ENCODE assay signal across 38 cellular contexts in genomic region chr6:87376643-87377042, GRCh38. TPM values are rescaled to one million over a fixed set of nuclear protein-coding genes. Genes with fewer than 3 reads are reported as not detected.
"Had no signal": no experiment of that assay in that cellular context is flagged by ENCODE, and none has a peak within 500 bp of the region (broad histone marks: within the 10 kb centered on the region; RNA-seq: fewer than 3 reads in every experiment).

No MANE protein-coding gene starts in this region.

- H3K9me3 ChIP-seq: MG63 had no signal

- H3K27me3 ChIP-seq: MG63 had no signal

- H3K4me3 ChIP-seq: MG63 had no signal

- DNase-seq: Karpas-422, Kasumi-1, MG63, MM.1S, MV-4-11, NCI-H1048, NCI-H1092, NCI-H1092 treated with DMSO at 0.1 percent for 48 hours, NCI-H1105, NCI-H1105 treated with DMSO at 0.1 percent for 48 hours, NCI-H1417, NCI-H1417 treated with DMSO at 0.1 percent for 48 hours, NCI-H1436, NCI-H1436 treated with DMSO at 0.1 percent for 48 hours, NCI-H146, NCI-H1694, NCI-H1694 treated with DMSO at 0.1 percent for 48 hours, NCI-H187, NCI-H187 treated with DMSO at 0.1 percent for 48 hours, NCI-H1930, NCI-H2029, NCI-H2029 treated with DMSO at 0.1 percent for 48 hours, NCI-H2081, NCI-H2081 treated with DMSO at 0.1 percent for 48 hours, NCI-H2107, NCI-H2171, NCI-H2171 treated with DMSO at 0.1 percent for 48 hours, NCI-H2227 treated with DMSO at 0.1 percent for 48 hours, NCI-H226, NCI-H345, NCI-H446, NCI-H446 treated with DMSO at 0.1 percent for 48 hours, NCI-H510A, NCI-H510A treated with DMSO at 0.1 percent for 48 hours, NCI-H524 had no signal

- H3K36me3 ChIP-seq: MG63 had no signal

RNA-seq across cellular contexts. Expression of gene CFAP206, which starts 31.1 kb away (rescaled TPM):
- total RNA-seq: MCF 10A had no signal

RNA-seq across cellular contexts. Expression of gene C6orf163, which starts 32.0 kb away (rescaled TPM):
- total RNA-seq: M059J had no signal

RNA-seq across cellular contexts. Expression of gene GJB7, which starts 47.6 kb away (rescaled TPM):
- total RNA-seq: LHCN-M2, M059J, MCF 10A had no signal
